In the genomic region with DNA sequence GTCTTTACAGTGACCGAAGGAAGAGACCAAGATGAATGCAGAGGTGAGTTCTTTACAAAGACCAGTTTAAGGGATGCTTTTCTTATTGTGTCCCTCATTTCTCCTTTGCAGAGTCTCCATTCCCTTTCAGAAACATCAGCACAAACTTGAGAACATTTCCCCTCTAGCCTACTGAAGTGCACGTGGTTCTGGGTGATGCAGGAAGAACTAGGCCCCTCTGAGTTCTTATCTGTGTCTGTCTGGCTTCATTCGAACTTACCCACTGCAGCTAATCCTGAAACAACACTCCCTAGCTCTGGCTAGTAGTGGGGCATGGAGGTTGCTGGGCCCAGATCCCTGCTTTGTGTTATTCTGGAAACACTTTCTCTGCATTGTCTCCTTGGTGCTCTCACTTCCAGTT, we compare ENCODE assay signal across 19 cellular contexts. TPM values are rescaled to one million over a fixed set of nuclear protein-coding genes. Genes with fewer than 3 reads are reported as not detected.
A peak's percentile ranks its signal among the peaks of the same experiment; 100 is the strongest.
DNase-seq lines count a peak whose midpoint lies in the region; ATAC-seq and TF ChIP-seq lines count a peak whose summit lies in the region.
"Had no signal": no experiment of that assay in that cellular context is flagged by ENCODE, and none has a peak within 500 bp of the region (broad histone marks: within the 10 kb centered on the region; RNA-seq: fewer than 3 reads in every experiment).

No MANE protein-coding gene starts in this region.

- H3K4me3 Mint-ChIP-seq in CD14-positive monocyte (no peak overlapping the region), nephron progenitor cell (no peak overlapping the region)
- H3K4me3 Mint-ChIP-seq in effector memory CD8-positive, alpha-beta T cell: no peak overlapping the region
- H3K4me3 Mint-ChIP-seq: B cell had no signal

- no peaks in the 10 kb centered on the region for H3K27me3 ChIP-seq in esophagus muscularis mucosa
- H3K27me3 ChIP-seq: MG63 had no signal

- H3K36me3 ChIP-seq in esophagus muscularis mucosa: peaks cover 7 to 25% (median 18%) of the 10 kb centered on the region in 4 donors

- H3K36me3 Mint-ChIP-seq in CD14-positive monocyte (peaks cover 37 to 60% of the 10 kb centered on the region in 2 donors), nephron progenitor cell (ENCODE audit: low read depth) (peaks cover 22% of the 10 kb centered on the region)
- H3K36me3 Mint-ChIP-seq in effector memory CD8-positive, alpha-beta T cell (ENCODE audit: insufficient read depth): peaks cover 4% of the 10 kb centered on the region

- no peaks in the 10 kb centered on the region for H3K9me3 ChIP-seq in esophagus muscularis mucosa
- H3K9me3 ChIP-seq: A549 had no signal

- H3K4me1 Mint-ChIP-seq in CD14-positive monocyte: peaks cover 41% of the 10 kb centered on the region
- H3K4me1 Mint-ChIP-seq in effector memory CD8-positive, alpha-beta T cell (ENCODE audit: low read depth in 2 of 2): peaks cover 8 to 14% of the 10 kb centered on the region in 2 donors
- peaks cover 4% of the 10 kb centered on the region for H3K4me1 Mint-ChIP-seq in nephron progenitor cell
- H3K4me1 Mint-ChIP-seq: B cell had no signal

- intact Hi-C loops in CD14-positive monocyte (cut with micrococcal nuclease): no loop called here
- intact Hi-C loops in esophagus muscularis mucosa (cut with DNase I): no loop called here
- intact Hi-C loops in Right ventricle myocardium inferior (cut with DNase I): no loop called here

- 69% methylated on average over 3 of the region's 3 CpGs for WGBS in esophagus muscularis mucosa

- peaks cover 0 to 4% (median 1%) of the 10 kb centered on the region in 3 donors for H3K27me3 Mint-ChIP-seq in CD14-positive monocyte (ENCODE audit: low read depth in 3 of 3)
- no peaks in the 10 kb centered on the region for H3K27me3 Mint-ChIP-seq in effector memory CD8-positive, alpha-beta T cell
- peaks cover 5% of the 10 kb centered on the region for H3K27me3 Mint-ChIP-seq in nephron progenitor cell (ENCODE audit: low read depth, poor library complexity)
- H3K27me3 Mint-ChIP-seq: B cell had no signal

- H3K9me3 Mint-ChIP-seq in CD14-positive monocyte (peaks cover 0 to 7% (median 3%) of the 10 kb centered on the region in 7 donors), nephron progenitor cell (peaks cover 27% of the 10 kb centered on the region)
- H3K9me3 Mint-ChIP-seq in effector memory CD8-positive, alpha-beta T cell: no peaks in the 10 kb centered on the region

- no peak for TF ChIP-seq POLR2A in esophagus muscularis mucosa (IDR thresholded peaks at IDR 0.05; ENCODE audit: low read depth)

- no peak for TF ChIP-seq CTCF in CD14-positive monocyte (IDR thresholded peaks at IDR 0.05)
- no peak for TF ChIP-seq CTCF in nephron progenitor cell (IDR thresholded peaks at IDR 0.05)
- no peak for TF ChIP-seq CTCF in esophagus muscularis mucosa (IDR thresholded peaks at IDR 0.05)

- DNase-seq in CD14-positive monocyte (ENCODE audit: low spot score): no peak
- peak; percentile 34 for DNase-seq in OCI-M1 (lab: John Stamatoyannopoulos, UW)
- DNase-seq in effector memory CD8-positive, alpha-beta T cell: no peak
- DNase-seq in nephron progenitor cell: no peak
- DNase-seq in esophagus muscularis mucosa (ENCODE audit: extremely low spot score): no peak
- DNase-seq in stimulated activated naive CD8-positive, alpha-beta T cell treated with anti-CD3 and anti-CD28 coated beads, Interleukin-15, Interleukin-2, amounts not matched to agents 100 U/mL and 50 U/mL, for 24 hours: no peak
- DNase-seq in Right ventricle myocardium inferior (ENCODE audit: missing footprints): no peak
- DNase-seq: DMS53, GF-D8, MG63, NCI-H1417, NCI-H1694 treated with DMSO at 0.1 percent for 48 hours, NCI-H2081 treated with DMSO at 0.1 percent for 48 hours, NCI-H2171 treated with DMSO at 0.1 percent for 48 hours, NCI-H526, Right ventricle myocardium superior had no signal

- H3K4me1 ChIP-seq in esophagus muscularis mucosa: peaks cover 0 to 8% (median 0%) of the 10 kb centered on the region in 4 donors

- no peak overlapping the region for H3K27ac ChIP-seq in esophagus muscularis mucosa (replicated peaks in 1 of 4)
- H3K27ac ChIP-seq: SK-N-MC had no signal

- no peak for TF ChIP-seq EP300 in esophagus muscularis mucosa (IDR thresholded peaks at IDR 0.05)

- no peak for ATAC-seq in effector memory CD8-positive, alpha-beta T cell (replicated peaks)
- no peak for ATAC-seq in stimulated activated naive CD8-positive, alpha-beta T cell treated with anti-CD3 and anti-CD28 coated beads, Interleukin-15, Interleukin-2, amounts not matched to agents 100 U/mL and 50 U/mL, for 24 hours
- no peak for ATAC-seq in Right ventricle myocardium inferior
- ATAC-seq: A549 had no signal

- peak overlapping the region in 5 of 7 donors; percentile 10 to 70 (median 38) for H3K27ac Mint-ChIP-seq in CD14-positive monocyte
- H3K27ac Mint-ChIP-seq in effector memory CD8-positive, alpha-beta T cell: peak overlapping the region; percentile 36 to 54
- peak overlapping the region; percentile 5 for H3K27ac Mint-ChIP-seq in nephron progenitor cell
- H3K27ac Mint-ChIP-seq: B cell had no signal

- no peak overlapping the region for H3K4me3 ChIP-seq in esophagus muscularis mucosa
- H3K4me3 ChIP-seq: A549, MG63, SK-N-MC had no signal

RNA-seq across cellular contexts. Expression of gene BLVRA, which starts 12.6 kb away (rescaled TPM):
- polyA plus RNA-seq in CD14-positive monocyte: 100 to 1,000 TPM; 199 to 238 TPM
- total RNA-seq in esophagus muscularis mucosa: 100 to 1,000 TPM in 1 of 4 donors, 10 to 100 TPM in 3; 84.8 to 102 (median 92.8) TPM
- 45.7 TPM for total RNA-seq in Right ventricle myocardium inferior

RNA-seq across cellular contexts. Expression of gene COA1, which starts 41.8 kb away (rescaled TPM):
- polyA plus RNA-seq in CD14-positive monocyte: 10 to 100 TPM; 56.2 to 57.8 TPM
- 10 to 100 TPM; 26.1 to 49.0 (median 30.9) TPM for total RNA-seq in esophagus muscularis mucosa
- total RNA-seq in Right ventricle myocardium inferior: 66.7 TPM
